ENCODE assay signal across 26 cellular contexts in the genomic region with DNA sequence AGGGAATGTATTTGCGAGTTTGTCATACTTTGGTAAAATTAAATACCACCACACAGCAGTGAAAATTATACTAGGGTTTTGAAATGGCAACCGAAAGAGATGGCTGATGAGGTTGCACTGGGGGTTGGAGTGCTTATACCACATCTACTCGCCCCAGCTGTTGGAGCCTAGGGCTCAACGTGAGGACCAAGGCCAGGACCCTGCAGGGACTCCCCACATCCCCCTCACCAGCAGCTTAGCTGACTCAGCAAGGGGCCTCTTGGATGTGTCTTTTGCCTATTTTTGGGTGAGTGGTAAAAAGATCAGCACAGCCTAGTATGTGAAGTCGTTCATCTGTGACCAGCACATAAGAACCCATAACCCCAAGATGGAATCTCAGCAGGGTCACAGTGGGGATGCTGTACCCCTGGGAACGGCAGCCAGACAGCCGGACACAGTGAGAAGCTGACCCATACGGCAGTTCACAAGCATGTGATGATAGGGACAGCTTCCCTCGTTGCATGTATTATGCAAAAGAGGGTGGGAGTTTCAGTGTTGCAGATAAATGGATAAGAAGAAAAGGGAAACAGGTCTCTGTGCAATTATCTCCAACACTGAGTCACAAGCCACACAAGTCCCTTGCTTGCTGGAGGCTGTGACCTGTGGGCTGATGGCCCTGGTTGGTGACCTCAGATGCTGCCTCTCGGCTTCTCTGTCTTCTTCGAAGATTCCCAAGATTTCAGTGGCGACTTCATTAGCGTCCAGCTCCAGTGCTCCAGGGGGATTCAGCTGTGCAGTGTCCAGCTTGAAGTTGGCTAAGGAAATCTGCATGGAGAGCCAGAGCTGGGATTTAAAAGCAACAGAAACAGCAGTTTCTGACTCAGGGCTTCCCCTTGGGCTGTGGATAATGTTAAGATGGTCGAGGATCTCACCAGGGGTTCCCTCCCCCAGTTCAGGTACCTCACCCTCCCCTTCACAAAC. TPM values are rescaled to one million over a fixed set of nuclear protein-coding genes. Genes with fewer than 3 reads are reported as not detected.
DNase-seq lines count a peak whose midpoint lies in the region; ATAC-seq and TF ChIP-seq lines count a peak whose summit lies in the region.
"Had no signal": no experiment of that assay in that cellular context is flagged by ENCODE, and none has a peak within 500 bp of the region (broad histone marks: within the 10 kb centered on the region; RNA-seq: fewer than 3 reads in every experiment).

No MANE protein-coding gene starts in this region.

- no peaks in the 10 kb centered on the region for H3K36me3 ChIP-seq in heart left ventricle
- H3K36me3 ChIP-seq: heart right ventricle, SJSA1 had no signal

- H3K4me1 ChIP-seq in heart left ventricle = no peaks in the 10 kb centered on the region
- H3K4me1 ChIP-seq: heart right ventricle, parathyroid adenoma, SJSA1 had no signal

- no peaks in the 10 kb centered on the region for H3K36me3 Mint-ChIP-seq in type B pancreatic cell
- H3K36me3 Mint-ChIP-seq: activated naive CD8-positive, alpha-beta T cell treated with anti-CD3 and anti-CD28 coated beads for 36 hours; mesothelial cell of epicardium; natural killer cell had no signal

- ATAC-seq in heart left ventricle (no peak), HG02642 (IDR thresholded peaks at IDR 0.05; ENCODE audit: poor library complexity, unreplicated experiment) (no peak), HG03097 (IDR thresholded peaks at IDR 0.05; ENCODE audit: low FRiP score, unreplicated experiment) (no peak)
- ATAC-seq: heart right ventricle, left lobe of liver, natural killer cell, right cardiac atrium, T-helper 17 cell had no signal

- DNase-seq in cardiac septum (ENCODE audit: low spot score) = peak; percentile 39
- no peak for DNase-seq in heart left ventricle
- peak; percentile 81 for DNase-seq in NB4 (ENCODE audit: low read depth)
- DNase-seq in caudate nucleus (lab: John Stamatoyannopoulos, UW) = no peak
- no peak for DNase-seq in type B pancreatic cell (ENCODE audit: extremely low spot score, unreplicated experiment)
- DNase-seq in activated CD4-positive, alpha-beta T cell treated with anti-CD3 and anti-CD28 coated beads, Interleukin-2, amount 50 U/mL, for 1 hour = no peak
- DNase-seq: activated CD4-positive, alpha-beta T cell treated with anti-CD3 and anti-CD28 coated beads, Interleukin-2, amount 10 ng/mL, durations not matched to agents 24 days and 14 days; activated naive CD8-positive, alpha-beta T cell treated with anti-CD3 and anti-CD28 coated beads for 36 hours; dorsolateral prefrontal cortex; H7; heart right ventricle; natural killer cell; NCI-H1417; NCI-H510A treated with DMSO at 0.1 percent for 48 hours; T-helper 17 cell had no signal

- no peaks in the 10 kb centered on the region for H3K9me3 Mint-ChIP-seq in type B pancreatic cell
- H3K9me3 Mint-ChIP-seq: activated CD4-positive, alpha-beta T cell treated with anti-CD3 and anti-CD28 coated beads, Interleukin-2, amount 10 ng/mL, durations not matched to agents 24 days and 14 days; activated naive CD8-positive, alpha-beta T cell treated with anti-CD3 and anti-CD28 coated beads for 36 hours; mesothelial cell of epicardium; natural killer cell had no signal

- peaks cover 24% of the 10 kb centered on the region for H3K4me1 Mint-ChIP-seq in type B pancreatic cell (ENCODE audit: unreplicated experiment)
- H3K4me1 Mint-ChIP-seq: activated CD4-positive, alpha-beta T cell treated with anti-CD3 and anti-CD28 coated beads, Interleukin-2, amount 10 ng/mL, durations not matched to agents 24 days and 14 days; activated naive CD8-positive, alpha-beta T cell treated with anti-CD3 and anti-CD28 coated beads for 36 hours; natural killer cell had no signal

- peak overlapping the region; percentile 89 for H3K27ac Mint-ChIP-seq in type B pancreatic cell
- H3K27ac Mint-ChIP-seq: activated CD4-positive, alpha-beta T cell treated with anti-CD3 and anti-CD28 coated beads, Interleukin-2, amount 10 ng/mL, durations not matched to agents 24 days and 14 days; activated naive CD8-positive, alpha-beta T cell treated with anti-CD3 and anti-CD28 coated beads for 36 hours; mesothelial cell of epicardium; natural killer cell; T-helper 17 cell had no signal

- TF ChIP-seq CTCF in heart left ventricle (IDR thresholded peaks at IDR 0.05) = no peak
- TF ChIP-seq CTCF in NB4 (IDR thresholded peaks at IDR 0.05; ENCODE audit: low read depth, low read length) = no peak
- no peak for TF ChIP-seq CTCF in type B pancreatic cell (conservative IDR thresholded peaks at IDR 0.05)

- WGBS in heart left ventricle, 4 donors = 44 to 60% (median 58%) methylated on average over 14 of the region's 14 CpGs

- H3K9me3 ChIP-seq in heart left ventricle = no peaks in the 10 kb centered on the region
- H3K9me3 ChIP-seq: heart right ventricle, SJSA1 had no signal

- TF ChIP-seq POLR2A in heart left ventricle (IDR thresholded peaks at IDR 0.05) = no peak
- TF ChIP-seq POLR2A in NB4 (IDR thresholded peaks at IDR 0.05; ENCODE audit: extremely low read depth, insufficient read length) = no peak

- H3K27ac ChIP-seq in heart left ventricle (no peak overlapping the region), caudate nucleus (ENCODE audit: low read depth, low read length) (peak overlapping the region; percentile 61)
- H3K27ac ChIP-seq: heart right ventricle, parathyroid adenoma, SJSA1 had no signal

- no peaks in the 10 kb centered on the region for H3K27me3 Mint-ChIP-seq in type B pancreatic cell
- H3K27me3 Mint-ChIP-seq: activated CD4-positive, alpha-beta T cell treated with anti-CD3 and anti-CD28 coated beads, Interleukin-2, amount 10 ng/mL, durations not matched to agents 24 days and 14 days; activated naive CD8-positive, alpha-beta T cell treated with anti-CD3 and anti-CD28 coated beads for 36 hours had no signal

- no peak overlapping the region for H3K4me3 Mint-ChIP-seq in type B pancreatic cell
- H3K4me3 Mint-ChIP-seq: activated CD4-positive, alpha-beta T cell treated with anti-CD3 and anti-CD28 coated beads, Interleukin-2, amount 10 ng/mL, durations not matched to agents 24 days and 14 days; activated naive CD8-positive, alpha-beta T cell treated with anti-CD3 and anti-CD28 coated beads for 36 hours; mesothelial cell of epicardium; natural killer cell; T-helper 17 cell had no signal

- peaks cover 0 to 23% (median 0%) of the 10 kb centered on the region in 9 donors for H3K27me3 ChIP-seq in heart left ventricle

- H3K4me3 ChIP-seq in heart left ventricle (no peak overlapping the region), NB4 (ENCODE audit: low read depth, low read length) (no peak overlapping the region)
- H3K4me3 ChIP-seq: dorsolateral prefrontal cortex, heart right ventricle, SJSA1 had no signal

- intact Hi-C loops in cardiac septum (cut with DNase I) = no loop called here
- intact Hi-C loops in heart left ventricle (cut with DNase I) = no loop called here

RNA-seq across cellular contexts. Expression of a gene that starts 20.9 kb away (rescaled TPM):
- total RNA-seq in cardiac septum (not detected), heart left ventricle (not detected), type B pancreatic cell (ENCODE audit: low replicate concordance) (not detected in 2 replicates)
- polyA plus RNA-seq in heart left ventricle = not detected
- total RNA-seq: A673; activated CD4-positive, alpha-beta T cell treated with anti-CD3 and anti-CD28 coated beads, Interleukin-2, amount 10 ng/mL, durations not matched to agents 24 days and 14 days; activated naive CD8-positive, alpha-beta T cell treated with anti-CD3 and anti-CD28 coated beads for 36 hours; astrocyte; dorsolateral prefrontal cortex; H7; heart right ventricle; left lobe of liver; mesothelial cell of epicardium; natural killer cell; right cardiac atrium; SJSA1; T-helper 17 cell; ureter had no signal
- polyA plus RNA-seq: BJ, heart right ventricle, right cardiac atrium had no signal

RNA-seq across cellular contexts. Expression of a gene that starts 42.3 kb away (rescaled TPM):
- total RNA-seq in cardiac septum = 2.7 TPM
- 10 to 100 TPM in 2 of 9 donors, 1 to 10 TPM in 6, under 1 TPM in 1; 0.72 to 12.3 (median 3.7) TPM for total RNA-seq in heart left ventricle
- polyA plus RNA-seq in heart left ventricle = 1 to 10 TPM; 1.0 to 5.1 TPM
- total RNA-seq in type B pancreatic cell (ENCODE audit: low replicate concordance) = 115 and 287 TPM in 2 replicates
- total RNA-seq: activated naive CD8-positive, alpha-beta T cell treated with anti-CD3 and anti-CD28 coated beads for 36 hours; natural killer cell; SJSA1; T-helper 17 cell had no signal
- polyA plus RNA-seq: BJ had no signal

RNA-seq across cellular contexts. Expression of a gene that starts 42.3 kb away (rescaled TPM):
- total RNA-seq in cardiac septum = 13.8 TPM
- 10 to 100 TPM; 12.9 to 18.6 (median 15.5) TPM for total RNA-seq in heart left ventricle
- 10 to 100 TPM in 1 of 2 donors, 1 to 10 TPM in 1; 7.5 to 26.8 TPM for polyA plus RNA-seq in heart left ventricle
- total RNA-seq in type B pancreatic cell (ENCODE audit: low replicate concordance) = 38.2 and 46.5 TPM in 2 replicates

Comparison
In these comparisons a context has a peak if more than half of its experiments do, and no peak if none do; other contexts are left out.
1. DNase-seq: peak in cardiac septum (single experiment) and NB4 (single experiment); none in heart left ventricle (0 of 5), caudate nucleus (0 of 61), type B pancreatic cell (single experiment) and activated CD4-positive, alpha-beta T cell treated with anti-CD3 and anti-CD28 coated beads, Interleukin-2, amount 50 U/mL, for 1 hour (single experiment).